In the genomic region with DNA sequence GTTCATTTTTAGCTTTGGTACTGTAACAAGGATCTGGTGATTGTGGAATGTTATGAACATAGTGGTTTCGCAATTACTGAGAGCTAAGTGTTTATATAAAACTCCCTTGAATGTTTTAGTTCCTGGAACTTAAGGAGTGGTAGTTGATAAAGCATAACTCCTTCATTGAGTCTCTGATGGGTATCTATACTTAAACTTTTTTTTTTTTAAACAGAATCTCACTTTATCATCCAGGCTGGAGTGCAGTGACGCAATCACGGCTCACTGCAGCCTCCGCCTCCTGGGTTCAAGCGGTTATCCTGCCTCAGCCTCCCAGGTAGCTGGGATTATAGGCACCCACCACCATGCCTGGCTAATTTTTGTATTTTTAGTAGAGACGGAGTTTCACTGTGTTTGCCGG, we compare ENCODE assay signal across 11 cellular contexts. TPM values are rescaled to one million over a fixed set of nuclear protein-coding genes. Genes with fewer than 3 reads are reported as not detected.
DNase-seq lines count a peak whose midpoint lies in the region; ATAC-seq and TF ChIP-seq lines count a peak whose summit lies in the region.
"Had no signal": no experiment of that assay in that cellular context is flagged by ENCODE, and none has a peak within 500 bp of the region (broad histone marks: within the 10 kb centered on the region; RNA-seq: fewer than 3 reads in every experiment).

No MANE protein-coding gene starts in this region.

- no peaks in the 10 kb centered on the region for H3K9me3 ChIP-seq in osteoblast (ENCODE audit: low read depth, low read length)
- H3K9me3 ChIP-seq: heart left ventricle had no signal

- peaks cover 11% of the 10 kb centered on the region for H3K36me3 ChIP-seq in osteoblast (ENCODE audit: insufficient read depth, low read length)

- peaks cover 17% of the 10 kb centered on the region for H3K4me1 ChIP-seq in osteoblast (ENCODE audit: insufficient read depth, low read length)

- H3K27me3 ChIP-seq in osteoblast (ENCODE audit: insufficient read depth, low read length) = no peaks in the 10 kb centered on the region
- H3K27me3 ChIP-seq: heart left ventricle had no signal

- H3K27ac ChIP-seq in osteoblast (ENCODE audit: low read depth, low read length) = no peak overlapping the region
- H3K27ac ChIP-seq: heart left ventricle had no signal

- H4K20me1 ChIP-seq in osteoblast (ENCODE audit: insufficient read depth, low read length) = peaks cover 13% of the 10 kb centered on the region

- H3K4me2 ChIP-seq in osteoblast (ENCODE audit: insufficient read depth, low read length) = peak overlapping the region; percentile 56

- DNase-seq in AML-193 (lab: John Stamatoyannopoulos, UW) (peak; percentile 34 to 53), NCI-H226 (peak; percentile 99), epithelial cell of esophagus (ENCODE audit: low read depth) (peak; percentile 71), osteoblast (ENCODE audit: insufficient read length, low spot score, missing footprints) (peak; percentile 59)
- DNase-seq in stimulated activated CD4-positive, alpha-beta T cell treated with anti-CD3 and anti-CD28 coated beads, Interleukin-2, amount 100 ng/mL, for 24 hours = no peak
- DNase-seq in central memory CD4-positive, alpha-beta T cell = no peak
- DNase-seq: activated B cell treated with CpG ODN at 0.5 μM for 24 hours, DMS153 had no signal

- ATAC-seq in HG03439 (IDR thresholded peaks at IDR 0.05; ENCODE audit: unreplicated experiment) = no peak
- ATAC-seq in HG02623 (IDR thresholded peaks at IDR 0.05; ENCODE audit: unreplicated experiment) = no peak

- TF ChIP-seq CTCF in epithelial cell of esophagus (IDR thresholded peaks at IDR 0.05; ENCODE audit: insufficient read depth, low read depth, low read length, missing control alignments) = no peak
- TF ChIP-seq CTCF in osteoblast (IDR thresholded peaks at IDR 0.05; ENCODE audit: extremely low read depth, low read depth, low read length) = no peak

- H3K4me3 ChIP-seq in epithelial cell of esophagus (ENCODE audit: low read length) (no peak overlapping the region), osteoblast (ENCODE audit: insufficient read depth, low read length) (no peak overlapping the region)
- H3K4me3 ChIP-seq: heart left ventricle had no signal

- H2AFZ ChIP-seq in osteoblast (ENCODE audit: low read length) = no peak overlapping the region

- peaks cover 46% of the 10 kb centered on the region for H3K79me2 ChIP-seq in osteoblast (ENCODE audit: insufficient read depth, low read length)

RNA-seq across cellular contexts. Expression of gene PRKCI, which starts 11.3 kb away (rescaled TPM):
- total RNA-seq in osteoblast = 54.8 and 69.1 TPM in 2 replicates

RNA-seq across cellular contexts. Expression of gene PHC3, which starts 52.0 kb away (rescaled TPM):
- 36.9 and 47.1 TPM in 2 replicates for total RNA-seq in osteoblast

Comparison
In these comparisons a context has a peak if more than half of its experiments do, and no peak if none do; other contexts are left out.
1. DNase-seq: peak in AML-193 (2 of 2), NCI-H226 (single experiment), epithelial cell of esophagus (single experiment) and osteoblast (single experiment); none in stimulated activated CD4-positive, alpha-beta T cell treated with anti-CD3 and anti-CD28 coated beads, Interleukin-2, amount 100 ng/mL, for 24 hours (0 of 2) and central memory CD4-positive, alpha-beta T cell (single experiment).